In the genomic region with DNA sequence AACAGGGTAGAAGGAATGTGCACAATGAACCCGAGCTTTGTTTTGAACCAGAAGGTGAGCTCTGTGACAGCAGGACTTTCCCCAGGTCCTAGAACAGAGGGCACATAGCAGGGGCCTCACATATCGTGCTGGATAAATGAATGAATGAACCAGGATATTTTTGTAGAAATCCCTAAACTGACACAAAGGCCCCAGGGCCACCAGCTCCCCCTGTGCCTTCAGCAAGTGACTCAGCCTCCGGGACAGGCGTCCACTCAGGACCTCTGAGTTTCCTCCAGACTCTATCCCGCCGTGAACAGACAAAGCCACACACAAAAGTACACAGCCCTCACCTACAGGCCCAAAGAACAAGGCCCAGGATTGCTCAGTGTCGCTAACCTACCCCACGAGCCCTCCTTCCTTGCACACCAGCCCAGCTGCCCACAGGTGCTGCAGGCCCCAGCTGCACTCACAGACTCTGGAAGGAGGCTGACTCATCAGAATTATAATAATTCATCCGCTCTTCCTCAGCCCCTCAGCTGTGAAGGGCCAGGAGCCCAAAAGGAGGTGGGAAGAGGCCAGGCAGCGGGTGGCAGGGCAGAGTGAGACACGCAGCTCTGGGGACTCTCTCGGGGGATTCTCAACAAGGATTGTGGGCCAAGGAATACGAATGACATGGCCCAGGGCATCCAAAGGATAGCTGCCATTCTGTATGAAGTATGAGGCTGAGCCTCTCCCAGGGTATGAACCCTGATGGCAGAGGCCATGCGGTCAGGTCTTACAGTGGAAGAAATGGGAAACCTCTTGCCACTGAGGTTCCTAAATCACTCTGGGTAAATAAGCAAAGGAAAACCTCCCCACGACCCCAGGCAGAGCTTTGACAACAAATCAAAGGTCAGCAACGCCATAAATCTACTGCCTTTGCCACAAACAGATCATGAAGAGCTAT, we compare ENCODE assay signal across 2 cellular contexts.
A peak's percentile ranks its signal among the peaks of the same experiment; 100 is the strongest.
TF ChIP-seq lines count a peak whose summit lies in the region.

No MANE protein-coding gene starts in this region.

TF ChIP-seq in HEK293T, 16 proteins besides CTCF, POLR2A, EP300 and RAD21:
- TF ChIP-seq FOXA1 (IDR thresholded peaks at IDR 0.05) (no peak), BHLHE40 (IDR thresholded peaks at IDR 0.05; ENCODE audit: borderline replicate concordance) (no peak), LEF1 (IDR thresholded peaks at IDR 0.05; ENCODE audit: borderline replicate concordance) (no peak), HDGF (IDR thresholded peaks at IDR 0.05; ENCODE audit: borderline replicate concordance) (no peak)
- TF ChIP-seq, protein P1, sequence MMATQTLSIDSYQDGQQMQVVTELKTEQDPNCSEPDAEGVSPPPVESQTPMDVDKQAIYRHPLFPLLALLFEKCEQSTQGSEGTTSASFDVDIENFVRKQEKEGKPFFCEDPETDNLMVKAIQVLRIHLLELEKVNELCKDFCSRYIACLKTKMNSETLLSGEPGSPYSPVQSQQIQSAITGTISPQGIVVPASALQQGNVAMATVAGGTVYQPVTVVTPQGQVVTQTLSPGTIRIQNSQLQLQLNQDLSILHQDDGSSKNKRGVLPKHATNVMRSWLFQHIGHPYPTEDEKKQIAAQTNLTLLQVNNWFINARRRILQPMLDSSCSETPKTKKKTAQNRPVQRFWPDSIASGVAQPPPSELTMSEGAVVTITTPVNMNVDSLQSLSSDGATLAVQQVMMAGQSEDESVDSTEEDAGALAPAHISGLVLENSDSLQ (IDR thresholded peaks at IDR 0.05) = peak; percentile 36

TF ChIP-seq in H1, 55 proteins besides CTCF, POLR2A, EP300 and RAD21:
- TF ChIP-seq, protein P2, sequence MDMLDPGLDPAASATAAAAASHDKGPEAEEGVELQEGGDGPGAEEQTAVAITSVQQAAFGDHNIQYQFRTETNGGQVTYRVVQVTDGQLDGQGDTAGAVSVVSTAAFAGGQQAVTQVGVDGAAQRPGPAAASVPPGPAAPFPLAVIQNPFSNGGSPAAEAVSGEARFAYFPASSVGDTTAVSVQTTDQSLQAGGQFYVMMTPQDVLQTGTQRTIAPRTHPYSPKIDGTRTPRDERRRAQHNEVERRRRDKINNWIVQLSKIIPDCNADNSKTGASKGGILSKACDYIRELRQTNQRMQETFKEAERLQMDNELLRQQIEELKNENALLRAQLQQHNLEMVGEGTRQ (IDR thresholded peaks at IDR 0.05; ENCODE audit: low read length) = no peak
- TF ChIP-seq, protein P3, sequence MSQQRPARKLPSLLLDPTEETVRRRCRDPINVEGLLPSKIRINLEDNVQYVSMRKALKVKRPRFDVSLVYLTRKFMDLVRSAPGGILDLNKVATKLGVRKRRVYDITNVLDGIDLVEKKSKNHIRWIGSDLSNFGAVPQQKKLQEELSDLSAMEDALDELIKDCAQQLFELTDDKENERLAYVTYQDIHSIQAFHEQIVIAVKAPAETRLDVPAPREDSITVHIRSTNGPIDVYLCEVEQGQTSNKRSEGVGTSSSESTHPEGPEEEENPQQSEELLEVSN (IDR thresholded peaks at IDR 0.05) = no peak
- TF ChIP-seq NRF1 (IDR thresholded peaks at IDR 0.05; ENCODE audit: low read depth, low read length) (no peak), POU5F1 (IDR thresholded peaks at IDR 0.05; ENCODE audit: low read depth, low read length) (no peak), KDM5A (IDR thresholded peaks at IDR 0.05; ENCODE audit: low read length) (no peak)
